Comparison of ENCODE assay signal across 18 cellular contexts in the genomic region with DNA sequence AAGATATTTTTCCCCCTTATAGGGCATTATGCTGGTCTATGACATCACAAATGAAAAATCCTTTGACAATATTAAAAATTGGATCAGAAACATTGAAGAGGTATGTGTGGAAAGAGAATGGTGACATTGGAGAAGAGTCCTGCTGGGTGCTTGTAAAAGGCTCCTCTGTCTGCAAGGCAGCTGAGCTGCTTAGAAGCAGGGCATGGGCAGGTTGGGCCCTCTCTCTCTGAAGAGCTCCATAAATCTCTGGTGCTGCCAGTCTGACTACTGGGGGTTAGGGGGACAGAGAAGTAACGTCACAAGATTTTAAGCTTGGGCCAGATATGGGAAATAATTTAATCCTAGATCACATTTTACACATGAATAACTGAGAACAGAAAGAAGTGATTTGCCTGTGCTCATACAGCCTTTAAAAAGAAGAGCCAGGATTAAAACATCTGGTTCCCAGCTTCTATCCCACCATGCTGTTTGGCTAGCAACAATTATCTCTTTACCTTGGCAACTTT. TPM values are rescaled to one million over a fixed set of nuclear protein-coding genes. Genes with fewer than 3 reads are reported as not detected.
DNase-seq lines count a peak whose midpoint lies in the region; ATAC-seq and TF ChIP-seq lines count a peak whose summit lies in the region.
"Had no signal": no experiment of that assay in that cellular context is flagged by ENCODE, and none has a peak within 500 bp of the region (broad histone marks: within the 10 kb centered on the region; RNA-seq: fewer than 3 reads in every experiment).

No MANE protein-coding gene starts in this region.

- H3K4me3 Mint-ChIP-seq in GM23338 (peak overlapping the region; percentile 8; the same call in 1 of the 3 replicates), brain (peak overlapping the region; percentile 12 to 62 (median 37)), CD14-positive monocyte (no peak overlapping the region)
- no peak overlapping the region for H3K4me3 Mint-ChIP-seq in naive thymus-derived CD8-positive, alpha-beta T cell
- H3K4me3 Mint-ChIP-seq: IgD-negative memory B cell had no signal

- H3K36me3 ChIP-seq in ACC112 (ENCODE audit: insufficient read depth, low read length) (peaks cover 30% of the 10 kb centered on the region), GM23338 (ENCODE audit: insufficient read depth) (no peaks in the 10 kb centered on the region)

- H3K27ac Mint-ChIP-seq in GM23338 = peak overlapping the region; percentile 81
- peak overlapping the region; percentile 61 to 96 (median 68) for H3K27ac Mint-ChIP-seq in brain
- peak overlapping the region in 7 of 10 donors; percentile 6 to 71 (median 37) for H3K27ac Mint-ChIP-seq in naive thymus-derived CD8-positive, alpha-beta T cell
- peak overlapping the region in 2 of 7 donors; percentile 43 to 59 for H3K27ac Mint-ChIP-seq in CD14-positive monocyte

- H3K27ac ChIP-seq in ACC112 (ENCODE audit: low read depth, low read length) (peak overlapping the region; percentile 85), GM23338 (ENCODE audit: low read depth) (peak overlapping the region; percentile 70)
- H3K27ac ChIP-seq: BLaER1, left ventricle myocardium inferior had no signal

- no peaks in the 10 kb centered on the region; the same call in 2 of the 3 replicates for H3K9me3 Mint-ChIP-seq in GM23338
- H3K9me3 Mint-ChIP-seq in brain = peaks cover 0 to 4% (median 0%) of the 10 kb centered on the region in 5 experiments
- H3K9me3 Mint-ChIP-seq in naive thymus-derived CD8-positive, alpha-beta T cell = no peaks in the 10 kb centered on the region
- peaks cover 0 to 4% (median 0%) of the 10 kb centered on the region in 7 donors for H3K9me3 Mint-ChIP-seq in CD14-positive monocyte
- H3K9me3 Mint-ChIP-seq: IgD-negative memory B cell had no signal

- H3K4me1 Mint-ChIP-seq in GM23338 = peaks cover 20% of the 10 kb centered on the region
- peaks cover 37% of the 10 kb centered on the region for H3K4me1 Mint-ChIP-seq in brain
- H3K4me1 Mint-ChIP-seq in naive thymus-derived CD8-positive, alpha-beta T cell = peaks cover 5 to 11% (median 8%) of the 10 kb centered on the region in 4 donors
- no peaks in the 10 kb centered on the region for H3K4me1 Mint-ChIP-seq in CD14-positive monocyte
- H3K4me1 Mint-ChIP-seq: IgD-negative memory B cell had no signal

- peak overlapping the region; percentile 30 for H3K4me2 ChIP-seq in GM23338
- H3K4me2 ChIP-seq: BLaER1 had no signal

- no peaks in the 10 kb centered on the region for H4K20me1 ChIP-seq in GM23338 (replicated peaks; ENCODE audit: insufficient read depth)
- H4K20me1 ChIP-seq: BLaER1 had no signal

- POLR2A ChIA-PET in naive thymus-derived CD8-positive, alpha-beta T cell (lab: Charles Lee) = interaction anchor here (1.4 kb wide), 1 partner anchor 63 kb away, joined by 3 read pairs; no protein-coding TSS in a partner anchor

- peak; percentile 84 for ATAC-seq in GM23338
- no peak for ATAC-seq in naive thymus-derived CD8-positive, alpha-beta T cell

- intact Hi-C loops in CD14-positive monocyte (cut with micrococcal nuclease) = no loop called here

- H3K27me3 ChIP-seq in ACC112 (ENCODE audit: insufficient read depth, low read length) (no peaks in the 10 kb centered on the region), GM23338 (ENCODE audit: insufficient read depth) (no peaks in the 10 kb centered on the region)
- H3K27me3 ChIP-seq: BLaER1, dorsolateral prefrontal cortex had no signal

- H3K4me1 ChIP-seq in ACC112 (ENCODE audit: control insufficient read depth, insufficient read depth, low read length, unreplicated experiment) (peaks cover 34% of the 10 kb centered on the region), GM23338 (ENCODE audit: insufficient read depth) (peaks cover 20% of the 10 kb centered on the region)
- H3K4me1 ChIP-seq: BLaER1, left ventricle myocardium inferior had no signal

- H3K27me3 Mint-ChIP-seq in GM23338 (ENCODE audit: insufficient read depth, low read depth, poor library complexity) (peaks cover 3% of the 10 kb centered on the region), brain (no peaks in the 10 kb centered on the region), CD14-positive monocyte (ENCODE audit: low read depth in 3 of 3) (peaks cover 0 to 1% (median 0%) of the 10 kb centered on the region in 3 donors)
- no peaks in the 10 kb centered on the region for H3K27me3 Mint-ChIP-seq in naive thymus-derived CD8-positive, alpha-beta T cell
- H3K27me3 Mint-ChIP-seq: IgD-negative memory B cell had no signal

- H3K36me3 Mint-ChIP-seq in GM23338 (ENCODE audit: low read depth) = peaks cover 22% of the 10 kb centered on the region
- peaks cover 59% of the 10 kb centered on the region for H3K36me3 Mint-ChIP-seq in brain
- peaks cover 0 to 67% (median 14%) of the 10 kb centered on the region in 3 donors for H3K36me3 Mint-ChIP-seq in naive thymus-derived CD8-positive, alpha-beta T cell
- peaks cover 71 to 86% of the 10 kb centered on the region in 2 donors for H3K36me3 Mint-ChIP-seq in CD14-positive monocyte

- no peaks in the 10 kb centered on the region for H3K9me2 ChIP-seq in GM23338 (ENCODE audit: insufficient read depth)

- DNase-seq in GM23338 (ENCODE audit: low spot score) = peak; percentile 25
- DNase-seq in naive thymus-derived CD8-positive, alpha-beta T cell = no peak
- DNase-seq in NCI-H2196 (lab: John Stamatoyannopoulos, UW; ENCODE audit: unreplicated experiment) = no peak
- no peak for DNase-seq in CD14-positive monocyte (ENCODE audit: low spot score)
- no peak for DNase-seq in NAMALWA (ENCODE audit: low spot score)
- DNase-seq: activated effector memory CD4-positive, alpha-beta T cell treated with anti-CD3 and anti-CD28 coated beads, Interleukin-2, amount 50 U/mL, for 16 hours; dorsolateral prefrontal cortex; hypothalamus; left ventricle myocardium inferior; NCI-H1092; NCI-H345; SIG-M5; stimulated activated naive CD4-positive, alpha-beta T cell had no signal

- no peak overlapping the region for H2AFZ ChIP-seq in ACC112 (ENCODE audit: low read length, unreplicated experiment)
- H2AFZ ChIP-seq in GM23338 = no peak overlapping the region

- no peaks in the 10 kb centered on the region for H3F3A ChIP-seq in GM23338 (replicated peaks; ENCODE audit: low read depth)

- peaks cover 11% of the 10 kb centered on the region for H3K79me2 ChIP-seq in ACC112 (ENCODE audit: control insufficient read depth, insufficient read depth, low read length, unreplicated experiment)
- H3K79me2 ChIP-seq in GM23338 (replicated peaks; ENCODE audit: insufficient read depth) = no peaks in the 10 kb centered on the region

- no peak overlapping the region for H3K4me3 ChIP-seq in ACC112 (ENCODE audit: low read depth, low read length)
- H3K4me3 ChIP-seq in GM23338 = no peak overlapping the region; the same call in 1 of the 2 replicates
- H3K4me3 ChIP-seq: BLaER1, dorsolateral prefrontal cortex, left ventricle myocardium inferior, skin epidermis had no signal

- TF ChIP-seq CTCF in GM23338 (conservative IDR thresholded peaks at IDR 0.05; ENCODE audit: low read depth in 2 of 2) (no peak), brain (conservative IDR thresholded peaks at IDR 0.05) (no peak), CD14-positive monocyte (IDR thresholded peaks at IDR 0.05) (no peak)

TF ChIP-seq in GM23338, 12 proteins besides CTCF, POLR2A, EP300 and RAD21 (continues in another document):
- TF ChIP-seq, protein P1, sequence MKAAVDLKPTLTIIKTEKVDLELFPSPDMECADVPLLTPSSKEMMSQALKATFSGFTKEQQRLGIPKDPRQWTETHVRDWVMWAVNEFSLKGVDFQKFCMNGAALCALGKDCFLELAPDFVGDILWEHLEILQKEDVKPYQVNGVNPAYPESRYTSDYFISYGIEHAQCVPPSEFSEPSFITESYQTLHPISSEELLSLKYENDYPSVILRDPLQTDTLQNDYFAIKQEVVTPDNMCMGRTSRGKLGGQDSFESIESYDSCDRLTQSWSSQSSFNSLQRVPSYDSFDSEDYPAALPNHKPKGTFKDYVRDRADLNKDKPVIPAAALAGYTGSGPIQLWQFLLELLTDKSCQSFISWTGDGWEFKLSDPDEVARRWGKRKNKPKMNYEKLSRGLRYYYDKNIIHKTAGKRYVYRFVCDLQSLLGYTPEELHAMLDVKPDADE (IDR thresholded peaks at IDR 0.05) = no peak
- TF ChIP-seq JUNB (IDR thresholded peaks at IDR 0.05; ENCODE audit: unreplicated experiment) (no peak), CREB1 (CRISPR knock-in tag; IDR thresholded peaks at IDR 0.05; ENCODE audit: low read depth) (no peak), NANOG (IDR thresholded peaks at IDR 0.05; ENCODE audit: borderline replicate concordance) (no peak), EZH2phosphoT487 (IDR thresholded peaks at IDR 0.05; ENCODE audit: unreplicated experiment) (no peak), ZNF331 (CRISPR knock-in tag; IDR thresholded peaks at IDR 0.05; ENCODE audit: low read depth) (no peak), STAT1 (IDR thresholded peaks at IDR 0.05; ENCODE audit: unreplicated experiment) (no peak), ZNF114 (CRISPR knock-in tag; IDR thresholded peaks at IDR 0.05) (no peak), EZH2 (IDR thresholded peaks at IDR 0.05; ENCODE audit: low read depth, unreplicated experiment) (no peak)

RNA-seq across cellular contexts. Expression of a gene that starts 21.9 kb away (rescaled TPM):
- total RNA-seq in GM23338 (2014; rRNA removed; shearing (Covaris generic)) = 23.8 and 24.4 TPM in 2 replicates
- polyA plus RNA-seq in GM23338 (2016; fragmentation: Nextera tagmentation; extraction: Ambion mirVana) (14.3 and 16.3 TPM in 2 replicates), brain (ENCODE audit: insufficient read depth, low read depth, low replicate concordance) (12.2 TPM), CD14-positive monocyte (10 to 100 TPM; 54.8 to 57.1 TPM)
- 10 to 100 TPM; 27.0 to 28.5 TPM for total RNA-seq in naive thymus-derived CD8-positive, alpha-beta T cell
- polyA plus RNA-seq in naive thymus-derived CD8-positive, alpha-beta T cell = 10 to 100 TPM in 2 of 3 donors, 1 to 10 TPM in 1; 8.3 to 14.3 (median 11.1) TPM

Comparison
In these comparisons a context has a peak if more than half of its experiments do, and no peak if none do; other contexts are left out.
1. H3K4me3 Mint-ChIP-seq: peak in GM23338 (single experiment) and brain (5 of 5); none in naive thymus-derived CD8-positive, alpha-beta T cell (0 of 10) and CD14-positive monocyte (0 of 2).